In the genomic region with DNA sequence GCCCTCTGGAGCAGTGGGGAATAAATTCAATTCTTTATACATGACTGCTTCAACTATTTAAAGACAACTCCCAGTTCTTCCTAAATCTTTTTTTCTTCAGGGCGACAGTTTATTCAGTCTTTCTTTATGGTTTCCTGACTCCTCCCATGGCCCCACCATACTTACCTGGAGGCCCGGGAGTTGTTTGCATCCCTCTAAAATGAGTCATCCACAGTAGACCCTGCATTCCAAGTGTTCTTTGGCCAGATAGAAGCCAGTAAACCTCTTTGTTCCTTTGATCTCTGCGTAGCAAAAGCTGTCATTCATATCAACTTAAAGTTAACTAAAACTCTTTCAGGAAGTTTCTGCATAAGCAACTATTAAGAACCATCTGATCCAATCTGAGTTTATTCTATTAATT, we compare ENCODE assay signal across 1 cellular context.
TF ChIP-seq lines count a peak whose summit lies in the region.

No MANE protein-coding gene starts in this region.

TF ChIP-seq in HepG2, 621 proteins besides CTCF, POLR2A, EP300 and RAD21 (continued from another document and continues in another):
- TF ChIP-seq, protein P1, sequence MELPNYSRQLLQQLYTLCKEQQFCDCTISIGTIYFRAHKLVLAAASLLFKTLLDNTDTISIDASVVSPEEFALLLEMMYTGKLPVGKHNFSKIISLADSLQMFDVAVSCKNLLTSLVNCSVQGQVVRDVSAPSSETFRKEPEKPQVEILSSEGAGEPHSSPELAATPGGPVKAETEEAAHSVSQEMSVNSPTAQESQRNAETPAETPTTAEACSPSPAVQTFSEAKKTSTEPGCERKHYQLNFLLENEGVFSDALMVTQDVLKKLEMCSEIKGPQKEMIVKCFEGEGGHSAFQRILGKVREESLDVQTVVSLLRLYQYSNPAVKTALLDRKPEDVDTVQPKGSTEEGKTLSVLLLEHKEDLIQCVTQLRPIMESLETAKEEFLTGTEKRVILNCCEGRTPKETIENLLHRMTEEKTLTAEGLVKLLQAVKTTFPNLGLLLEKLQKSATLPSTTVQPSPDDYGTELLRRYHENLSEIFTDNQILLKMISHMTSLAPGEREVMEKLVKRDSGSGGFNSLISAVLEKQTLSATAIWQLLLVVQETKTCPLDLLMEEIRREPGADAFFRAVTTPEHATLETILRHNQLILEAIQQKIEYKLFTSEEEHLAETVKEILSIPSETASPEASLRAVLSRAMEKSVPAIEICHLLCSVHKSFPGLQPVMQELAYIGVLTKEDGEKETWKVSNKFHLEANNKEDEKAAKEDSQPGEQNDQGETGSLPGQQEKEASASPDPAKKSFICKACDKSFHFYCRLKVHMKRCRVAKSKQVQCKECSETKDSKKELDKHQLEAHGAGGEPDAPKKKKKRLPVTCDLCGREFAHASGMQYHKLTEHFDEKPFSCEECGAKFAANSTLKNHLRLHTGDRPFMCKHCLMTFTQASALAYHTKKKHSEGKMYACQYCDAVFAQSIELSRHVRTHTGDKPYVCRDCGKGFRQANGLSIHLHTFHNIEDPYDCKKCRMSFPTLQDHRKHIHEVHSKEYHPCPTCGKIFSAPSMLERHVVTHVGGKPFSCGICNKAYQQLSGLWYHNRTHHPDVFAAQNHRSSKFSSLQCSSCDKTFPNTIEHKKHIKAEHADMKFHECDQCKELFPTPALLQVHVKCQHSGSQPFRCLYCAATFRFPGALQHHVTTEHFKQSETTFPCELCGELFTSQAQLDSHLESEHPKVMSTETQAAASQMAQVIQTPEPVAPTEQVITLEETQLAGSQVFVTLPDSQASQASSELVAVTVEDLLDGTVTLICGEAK (IDR thresholded peaks at IDR 0.05): no peak
- TF ChIP-seq, protein P1 (CRISPR knock-in tag; IDR thresholded peaks at IDR 0.05): no peak
- TF ChIP-seq HNRNPUL1 (IDR thresholded peaks at IDR 0.05; ENCODE audit: low read depth, low read length) (no peak), ZNF354B (CRISPR knock-in tag; IDR thresholded peaks at IDR 0.05) (no peak), NFIB (CRISPR knock-in tag; IDR thresholded peaks at IDR 0.05; ENCODE audit: borderline replicate concordance) (no peak), KDM4B (CRISPR knock-in tag; IDR thresholded peaks at IDR 0.05) (no peak), ZEB1 (IDR thresholded peaks at IDR 0.05; ENCODE audit: insufficient replicate concordance, low read depth) (peak; percentile 87), CEBPG (CRISPR knock-in tag; IDR thresholded peaks at IDR 0.05) (no peak), ARNT (IDR thresholded peaks at IDR 0.05) (no peak), ZNF816 (CRISPR knock-in tag; IDR thresholded peaks at IDR 0.05; ENCODE audit: borderline replicate concordance) (no peak), PAWR (CRISPR knock-in tag; IDR thresholded peaks at IDR 0.05; ENCODE audit: borderline replicate concordance) (no peak), SIX1 (CRISPR knock-in tag; IDR thresholded peaks at IDR 0.05; ENCODE audit: borderline replicate concordance) (no peak), SMC3 (IDR thresholded peaks at IDR 0.05; ENCODE audit: low read length) (no peak), NFATC3 (CRISPR knock-in tag; IDR thresholded peaks at IDR 0.05) (no peak), SETDB1 (CRISPR knock-in tag; IDR thresholded peaks at IDR 0.05; ENCODE audit: borderline replicate concordance) (no peak), ZMYM4 (CRISPR knock-in tag; IDR thresholded peaks at IDR 0.05) (no peak), TEAD2 (CRISPR knock-in tag; IDR thresholded peaks at IDR 0.05) (no peak), KLF6 (CRISPR knock-in tag; IDR thresholded peaks at IDR 0.05) (no peak), KAT2B (IDR thresholded peaks at IDR 0.05; ENCODE audit: borderline replicate concordance, low read depth, low read length) (no peak), HNRNPLL (IDR thresholded peaks at IDR 0.05; ENCODE audit: low read depth, low read length, poor library complexity, severe bottlenecking) (no peak), NFIC (IDR thresholded peaks at IDR 0.05; ENCODE audit: low read length) (no peak), TCF12 (IDR thresholded peaks at IDR 0.05) (no peak), TCF12 (CRISPR knock-in tag; IDR thresholded peaks at IDR 0.05) (no peak), ZKSCAN5 (CRISPR knock-in tag; IDR thresholded peaks at IDR 0.05) (no peak), RBFOX2 (IDR thresholded peaks at IDR 0.05; ENCODE audit: low read depth, low read length) (no peak), ZNF180 (CRISPR knock-in tag; IDR thresholded peaks at IDR 0.05; ENCODE audit: borderline replicate concordance, low read depth) (no peak), FLYWCH1 (CRISPR knock-in tag; IDR thresholded peaks at IDR 0.05) (no peak)
- TF ChIP-seq, protein P2, sequence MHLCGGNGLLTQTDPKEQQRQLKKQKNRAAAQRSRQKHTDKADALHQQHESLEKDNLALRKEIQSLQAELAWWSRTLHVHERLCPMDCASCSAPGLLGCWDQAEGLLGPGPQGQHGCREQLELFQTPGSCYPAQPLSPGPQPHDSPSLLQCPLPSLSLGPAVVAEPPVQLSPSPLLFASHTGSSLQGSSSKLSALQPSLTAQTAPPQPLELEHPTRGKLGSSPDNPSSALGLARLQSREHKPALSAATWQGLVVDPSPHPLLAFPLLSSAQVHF (CRISPR knock-in tag; IDR thresholded peaks at IDR 0.05): no peak
- TF ChIP-seq, protein P3, sequence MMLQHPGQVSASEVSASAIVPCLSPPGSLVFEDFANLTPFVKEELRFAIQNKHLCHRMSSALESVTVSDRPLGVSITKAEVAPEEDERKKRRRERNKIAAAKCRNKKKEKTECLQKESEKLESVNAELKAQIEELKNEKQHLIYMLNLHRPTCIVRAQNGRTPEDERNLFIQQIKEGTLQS (CRISPR knock-in tag; IDR thresholded peaks at IDR 0.05): peak; percentile 89
- TF ChIP-seq, protein P4, sequence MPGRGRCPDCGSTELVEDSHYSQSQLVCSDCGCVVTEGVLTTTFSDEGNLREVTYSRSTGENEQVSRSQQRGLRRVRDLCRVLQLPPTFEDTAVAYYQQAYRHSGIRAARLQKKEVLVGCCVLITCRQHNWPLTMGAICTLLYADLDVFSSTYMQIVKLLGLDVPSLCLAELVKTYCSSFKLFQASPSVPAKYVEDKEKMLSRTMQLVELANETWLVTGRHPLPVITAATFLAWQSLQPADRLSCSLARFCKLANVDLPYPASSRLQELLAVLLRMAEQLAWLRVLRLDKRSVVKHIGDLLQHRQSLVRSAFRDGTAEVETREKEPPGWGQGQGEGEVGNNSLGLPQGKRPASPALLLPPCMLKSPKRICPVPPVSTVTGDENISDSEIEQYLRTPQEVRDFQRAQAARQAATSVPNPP (CRISPR knock-in tag; IDR thresholded peaks at IDR 0.05): no peak
- TF ChIP-seq, protein P5, sequence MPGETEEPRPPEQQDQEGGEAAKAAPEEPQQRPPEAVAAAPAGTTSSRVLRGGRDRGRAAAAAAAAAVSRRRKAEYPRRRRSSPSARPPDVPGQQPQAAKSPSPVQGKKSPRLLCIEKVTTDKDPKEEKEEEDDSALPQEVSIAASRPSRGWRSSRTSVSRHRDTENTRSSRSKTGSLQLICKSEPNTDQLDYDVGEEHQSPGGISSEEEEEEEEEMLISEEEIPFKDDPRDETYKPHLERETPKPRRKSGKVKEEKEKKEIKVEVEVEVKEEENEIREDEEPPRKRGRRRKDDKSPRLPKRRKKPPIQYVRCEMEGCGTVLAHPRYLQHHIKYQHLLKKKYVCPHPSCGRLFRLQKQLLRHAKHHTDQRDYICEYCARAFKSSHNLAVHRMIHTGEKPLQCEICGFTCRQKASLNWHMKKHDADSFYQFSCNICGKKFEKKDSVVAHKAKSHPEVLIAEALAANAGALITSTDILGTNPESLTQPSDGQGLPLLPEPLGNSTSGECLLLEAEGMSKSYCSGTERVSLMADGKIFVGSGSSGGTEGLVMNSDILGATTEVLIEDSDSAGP (CRISPR knock-in tag; IDR thresholded peaks at IDR 0.05; ENCODE audit: borderline replicate concordance): no peak
- TF ChIP-seq, protein P6, sequence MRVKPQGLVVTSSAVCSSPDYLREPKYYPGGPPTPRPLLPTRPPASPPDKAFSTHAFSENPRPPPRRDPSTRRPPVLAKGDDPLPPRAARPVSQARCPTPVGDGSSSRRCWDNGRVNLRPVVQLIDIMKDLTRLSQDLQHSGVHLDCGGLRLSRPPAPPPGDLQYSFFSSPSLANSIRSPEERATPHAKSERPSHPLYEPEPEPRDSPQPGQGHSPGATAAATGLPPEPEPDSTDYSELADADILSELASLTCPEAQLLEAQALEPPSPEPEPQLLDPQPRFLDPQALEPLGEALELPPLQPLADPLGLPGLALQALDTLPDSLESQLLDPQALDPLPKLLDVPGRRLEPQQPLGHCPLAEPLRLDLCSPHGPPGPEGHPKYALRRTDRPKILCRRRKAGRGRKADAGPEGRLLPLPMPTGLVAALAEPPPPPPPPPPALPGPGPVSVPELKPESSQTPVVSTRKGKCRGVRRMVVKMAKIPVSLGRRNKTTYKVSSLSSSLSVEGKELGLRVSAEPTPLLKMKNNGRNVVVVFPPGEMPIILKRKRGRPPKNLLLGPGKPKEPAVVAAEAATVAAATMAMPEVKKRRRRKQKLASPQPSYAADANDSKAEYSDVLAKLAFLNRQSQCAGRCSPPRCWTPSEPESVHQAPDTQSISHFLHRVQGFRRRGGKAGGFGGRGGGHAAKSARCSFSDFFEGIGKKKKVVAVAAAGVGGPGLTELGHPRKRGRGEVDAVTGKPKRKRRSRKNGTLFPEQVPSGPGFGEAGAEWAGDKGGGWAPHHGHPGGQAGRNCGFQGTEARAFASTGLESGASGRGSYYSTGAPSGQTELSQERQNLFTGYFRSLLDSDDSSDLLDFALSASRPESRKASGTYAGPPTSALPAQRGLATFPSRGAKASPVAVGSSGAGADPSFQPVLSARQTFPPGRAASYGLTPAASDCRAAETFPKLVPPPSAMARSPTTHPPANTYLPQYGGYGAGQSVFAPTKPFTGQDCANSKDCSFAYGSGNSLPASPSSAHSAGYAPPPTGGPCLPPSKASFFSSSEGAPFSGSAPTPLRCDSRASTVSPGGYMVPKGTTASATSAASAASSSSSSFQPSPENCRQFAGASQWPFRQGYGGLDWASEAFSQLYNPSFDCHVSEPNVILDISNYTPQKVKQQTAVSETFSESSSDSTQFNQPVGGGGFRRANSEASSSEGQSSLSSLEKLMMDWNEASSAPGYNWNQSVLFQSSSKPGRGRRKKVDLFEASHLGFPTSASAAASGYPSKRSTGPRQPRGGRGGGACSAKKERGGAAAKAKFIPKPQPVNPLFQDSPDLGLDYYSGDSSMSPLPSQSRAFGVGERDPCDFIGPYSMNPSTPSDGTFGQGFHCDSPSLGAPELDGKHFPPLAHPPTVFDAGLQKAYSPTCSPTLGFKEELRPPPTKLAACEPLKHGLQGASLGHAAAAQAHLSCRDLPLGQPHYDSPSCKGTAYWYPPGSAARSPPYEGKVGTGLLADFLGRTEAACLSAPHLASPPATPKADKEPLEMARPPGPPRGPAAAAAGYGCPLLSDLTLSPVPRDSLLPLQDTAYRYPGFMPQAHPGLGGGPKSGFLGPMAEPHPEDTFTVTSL (CRISPR knock-in tag; IDR thresholded peaks at IDR 0.05; ENCODE audit: borderline replicate concordance): peak; percentile 66; the same call in 1 of the 2 replicates
- TF ChIP-seq, protein P7, sequence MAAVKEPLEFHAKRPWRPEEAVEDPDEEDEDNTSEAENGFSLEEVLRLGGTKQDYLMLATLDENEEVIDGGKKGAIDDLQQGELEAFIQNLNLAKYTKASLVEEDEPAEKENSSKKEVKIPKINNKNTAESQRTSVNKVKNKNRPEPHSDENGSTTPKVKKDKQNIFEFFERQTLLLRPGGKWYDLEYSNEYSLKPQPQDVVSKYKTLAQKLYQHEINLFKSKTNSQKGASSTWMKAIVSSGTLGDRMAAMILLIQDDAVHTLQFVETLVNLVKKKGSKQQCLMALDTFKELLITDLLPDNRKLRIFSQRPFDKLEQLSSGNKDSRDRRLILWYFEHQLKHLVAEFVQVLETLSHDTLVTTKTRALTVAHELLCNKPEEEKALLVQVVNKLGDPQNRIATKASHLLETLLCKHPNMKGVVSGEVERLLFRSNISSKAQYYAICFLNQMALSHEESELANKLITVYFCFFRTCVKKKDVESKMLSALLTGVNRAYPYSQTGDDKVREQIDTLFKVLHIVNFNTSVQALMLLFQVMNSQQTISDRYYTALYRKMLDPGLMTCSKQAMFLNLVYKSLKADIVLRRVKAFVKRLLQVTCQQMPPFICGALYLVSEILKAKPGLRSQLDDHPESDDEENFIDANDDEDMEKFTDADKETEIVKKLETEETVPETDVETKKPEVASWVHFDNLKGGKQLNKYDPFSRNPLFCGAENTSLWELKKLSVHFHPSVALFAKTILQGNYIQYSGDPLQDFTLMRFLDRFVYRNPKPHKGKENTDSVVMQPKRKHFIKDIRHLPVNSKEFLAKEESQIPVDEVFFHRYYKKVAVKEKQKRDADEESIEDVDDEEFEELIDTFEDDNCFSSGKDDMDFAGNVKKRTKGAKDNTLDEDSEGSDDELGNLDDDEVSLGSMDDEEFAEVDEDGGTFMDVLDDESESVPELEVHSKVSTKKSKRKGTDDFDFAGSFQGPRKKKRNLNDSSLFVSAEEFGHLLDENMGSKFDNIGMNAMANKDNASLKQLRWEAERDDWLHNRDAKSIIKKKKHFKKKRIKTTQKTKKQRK (IDR thresholded peaks at IDR 0.05; ENCODE audit: low read length): no peak
